In genomic region chr18:3985030-3985429, GRCh38 we compare ENCODE assay signal across 14 cellular contexts.
DNase-seq lines count a peak whose midpoint lies in the region; ATAC-seq, FAIRE-seq and TF ChIP-seq lines count a peak whose summit lies in the region.
"Had no signal": no experiment of that assay in that cellular context is flagged by ENCODE, and none has a peak within 500 bp of the region (broad histone marks: within the 10 kb centered on the region; RNA-seq: fewer than 3 reads in every experiment).

No MANE protein-coding gene starts in this region.

- H3K4me1 Mint-ChIP-seq in CD8-positive, alpha-beta memory T cell: peaks cover 13 to 26% (median 21%) of the 10 kb centered on the region in 3 donors
- peaks cover 21% of the 10 kb centered on the region for H3K4me1 Mint-ChIP-seq in WTC11

- no peak for TF ChIP-seq CTCF in A549 (IDR thresholded peaks at IDR 0.05)
- no peak for TF ChIP-seq CTCF in RWPE1 (conservative IDR thresholded peaks at IDR 0.05; ENCODE audit: low read depth)
- no peak for TF ChIP-seq CTCF in fibroblast of mammary gland (conservative IDR thresholded peaks at IDR 0.05; ENCODE audit: control insufficient read depth, insufficient read depth, low read depth, low read length)
- no peak for TF ChIP-seq CTCF in thyroid gland (IDR thresholded peaks at IDR 0.05)
- TF ChIP-seq CTCF in WTC11 (IDR thresholded peaks at IDR 0.05): no peak
- no peak for TF ChIP-seq CTCF in right atrium auricular region (IDR thresholded peaks at IDR 0.05)

- no peak for FAIRE-seq in A549 (lab: Jason Lieb, UNC)

- peaks cover 3 to 6% of the 10 kb centered on the region in 2 donors for H3K27me3 Mint-ChIP-seq in CD8-positive, alpha-beta memory T cell
- no peaks in the 10 kb centered on the region for H3K27me3 Mint-ChIP-seq in WTC11 (ENCODE audit: low read depth)
- H3K27me3 Mint-ChIP-seq: stimulated activated naive CD8-positive, alpha-beta T cell treated with anti-CD3 and anti-CD28 coated beads, Interleukin-15, Interleukin-2, amounts not matched to agents 100 ng/mL and 50 ng/mL, for 24 hours had no signal

- peak overlapping the region in 5 of 8 donors; percentile 6 to 88 (median 23) for H3K27ac Mint-ChIP-seq in CD8-positive, alpha-beta memory T cell
- H3K27ac Mint-ChIP-seq in WTC11: no peak overlapping the region; the same call in 1 of the 2 replicates
- H3K27ac Mint-ChIP-seq: stimulated activated naive CD8-positive, alpha-beta T cell treated with anti-CD3 and anti-CD28 coated beads, Interleukin-15, Interleukin-2, amounts not matched to agents 100 ng/mL and 50 ng/mL, for 24 hours had no signal

- H3K27me3 ChIP-seq in CD8-positive, alpha-beta memory T cell (ENCODE audit: insufficient read depth, low read length, poor library complexity, severe bottlenecking): no peaks in the 10 kb centered on the region
- H3K27me3 ChIP-seq in thyroid gland (no peaks in the 10 kb centered on the region), right atrium auricular region (no peaks in the 10 kb centered on the region)

- H3K9me3 ChIP-seq in A549 (peaks cover 3% of the 10 kb centered on the region; the same call in 1 of the 3 replicates), thyroid gland (no peaks in the 10 kb centered on the region), right atrium auricular region (no peaks in the 10 kb centered on the region)
- H3K9me3 ChIP-seq in CD8-positive, alpha-beta memory T cell (ENCODE audit: low read length): no peaks in the 10 kb centered on the region
- H3K9me3 ChIP-seq: HAP-1 had no signal

- peaks cover 0 to 3% (median 2%) of the 10 kb centered on the region in 5 donors for H3K9me3 Mint-ChIP-seq in CD8-positive, alpha-beta memory T cell
- peaks cover 3% of the 10 kb centered on the region; the same call in 1 of the 2 replicates for H3K9me3 Mint-ChIP-seq in WTC11
- H3K9me3 Mint-ChIP-seq: stimulated activated naive CD8-positive, alpha-beta T cell treated with anti-CD3 and anti-CD28 coated beads, Interleukin-15, Interleukin-2, amounts not matched to agents 100 ng/mL and 50 ng/mL, for 24 hours had no signal

- no peaks in the 10 kb centered on the region for H3K36me3 ChIP-seq in CD8-positive, alpha-beta memory T cell (ENCODE audit: insufficient read depth, low read length)
- no peaks in the 10 kb centered on the region for H3K36me3 ChIP-seq in thyroid gland
- H3K36me3 ChIP-seq in right atrium auricular region: no peaks in the 10 kb centered on the region
- H3K36me3 ChIP-seq: HAP-1 had no signal

- POLR2A ChIA-PET in A549 (lab: Yijun Ruan, JAX) (interaction anchor here (0.5 kb wide), 1 partner anchor 537 kb away, joined by 7 read pairs; no protein-coding TSS in a partner anchor), RWPE1 (lab: Yijun Ruan, JAX; ENCODE audit: low non-redundant PET) (no interaction called here), WTC11 (lab: Charles Lee) (no interaction called here)
- POLR2A ChIA-PET in CD8-positive, alpha-beta memory T cell (lab: Charles Lee): no interaction called here

- no peak for ATAC-seq in A549
- ATAC-seq in WTC11: no peak

- H3K4me1 ChIP-seq in A549: peaks cover 39% of the 10 kb centered on the region
- no peaks in the 10 kb centered on the region for H3K4me1 ChIP-seq in CD8-positive, alpha-beta memory T cell (ENCODE audit: insufficient read depth, low read length)
- H3K4me1 ChIP-seq in thyroid gland: no peaks in the 10 kb centered on the region
- no peaks in the 10 kb centered on the region for H3K4me1 ChIP-seq in right atrium auricular region

- DNase-seq in A549 (ENCODE audit: low read depth in 1 of 2, low spot score in 1 of 2): no peak
- no peak for DNase-seq in CD8-positive, alpha-beta memory T cell
- no peak for DNase-seq in RWPE1 (ENCODE audit: low spot score)
- DNase-seq in fibroblast of mammary gland (ENCODE audit: low read depth): peak; percentile 32
- DNase-seq in thyroid gland: no peak
- DNase-seq in WTC11 (ENCODE audit: low spot score): no peak
- DNase-seq in right atrium auricular region (ENCODE audit: low spot score): no peak
- DNase-seq in SIG-M5 treated with dmso at 0.1 percent for 504 hours (lab: John Stamatoyannopoulos, UW; ENCODE audit: unreplicated experiment): no peak
- DNase-seq: NCI-H345; stimulated activated CD4-positive, alpha-beta T cell treated with anti-CD3 and anti-CD28 coated beads, Interleukin-4, amount 100 ng/mL, for 1 hour had no signal

- intact Hi-C loops in thyroid gland (cut with DNase I): no loop called here

- CTCF ChIA-PET in A549 (lab: Yijun Ruan, JAX): interaction anchor here (0.6 to 3.7 kb wide), 5 partner anchors 10 to 721 kb away, joined by 3 to 29 read pairs (median 4); no protein-coding TSS in a partner anchor
- CTCF ChIA-PET in CD8-positive, alpha-beta memory T cell (lab: Charles Lee): interaction anchor here (4.1 kb wide), 1 partner anchor 10 kb away, joined by 16 read pairs; no protein-coding TSS in a partner anchor
- CTCF ChIA-PET in RWPE1 (lab: Yijun Ruan, JAX): interaction anchor here (1.6 to 2.7 kb wide), 2 partner anchors 10 to 214 kb away, joined by 4 to 9 read pairs; no protein-coding TSS in a partner anchor
- CTCF ChIA-PET in WTC11 (lab: Charles Lee): interaction anchor here (1.1 to 3.5 kb wide), 4 partner anchors 10 to 213 kb away, joined by 3 to 26 read pairs (median 6); no protein-coding TSS in a partner anchor

- no peak for TF ChIP-seq RAD21 in A549 (conservative IDR thresholded peaks at IDR 0.05 in 1 of 2, IDR thresholded peaks at IDR 0.05 in 1 of 2)

- H3K4me3 Mint-ChIP-seq in CD8-positive, alpha-beta memory T cell: peak overlapping the region in 6 of 7 donors; percentile 4 to 65 (median 54)
- no peak overlapping the region for H3K4me3 Mint-ChIP-seq in WTC11
- H3K4me3 Mint-ChIP-seq: brain; stimulated activated naive CD8-positive, alpha-beta T cell treated with anti-CD3 and anti-CD28 coated beads, Interleukin-15, Interleukin-2, amounts not matched to agents 100 ng/mL and 50 ng/mL, for 24 hours had no signal

- H3K4me2 ChIP-seq in A549: peak overlapping the region; percentile 54; the same call in 2 of the 3 replicates

- H3K4me3 ChIP-seq in A549 (no peak overlapping the region), fibroblast of mammary gland (ENCODE audit: control insufficient read depth, low read depth, low read length) (no peak overlapping the region), thyroid gland (replicated peaks in 1 of 3) (no peak overlapping the region), right atrium auricular region (no peak overlapping the region)
- no peak overlapping the region for H3K4me3 ChIP-seq in CD8-positive, alpha-beta memory T cell (ENCODE audit: low read length)
- H3K4me3 ChIP-seq: HAP-1 had no signal

- H3K27ac ChIP-seq in A549: peak overlapping the region; percentile 87 to 88
- H3K27ac ChIP-seq in CD8-positive, alpha-beta memory T cell (ENCODE audit: low read depth, low read length): no peak overlapping the region
- peak overlapping the region; percentile 71 for H3K27ac ChIP-seq in RWPE1
- H3K27ac ChIP-seq in thyroid gland: no peak overlapping the region
- no peak overlapping the region for H3K27ac ChIP-seq in right atrium auricular region
- H3K27ac ChIP-seq: C4-2B had no signal

- no peak for TF ChIP-seq EP300 in A549 (IDR thresholded peaks at IDR 0.05)

- TF ChIP-seq POLR2A in A549 (IDR thresholded peaks at IDR 0.05; ENCODE audit: low read length) (no peak), thyroid gland (IDR thresholded peaks at IDR 0.05) (no peak)

- H3K36me3 Mint-ChIP-seq in CD8-positive, alpha-beta memory T cell: peaks cover 0 to 3% (median 0%) of the 10 kb centered on the region in 3 donors
- H3K36me3 Mint-ChIP-seq in WTC11: peaks cover 2% of the 10 kb centered on the region

TF ChIP-seq in A549, 52 proteins besides CTCF, POLR2A, EP300 and RAD21 (continues in another document):
- TF ChIP-seq PBX3 (IDR thresholded peaks at IDR 0.05) (no peak), TFCP2L1 (CRISPR knock-in tag; IDR thresholded peaks at IDR 0.05) (no peak), BCL3 (IDR thresholded peaks at IDR 0.05) (no peak)

TF ChIP-seq in WTC11, 78 proteins besides CTCF, POLR2A, EP300 and RAD21 (continues in another document):
- no peak for TF ChIP-seq TP53 (CRISPR knock-in tag; IDR thresholded peaks at IDR 0.05)
- TF ChIP-seq ERG (CRISPR knock-in tag; IDR thresholded peaks at IDR 0.05): no peak
- TF ChIP-seq OVOL2 (CRISPR knock-in tag; IDR thresholded peaks at IDR 0.05; ENCODE audit: borderline replicate concordance): no peak
- no peak for TF ChIP-seq STAT6 (CRISPR knock-in tag; conservative IDR thresholded peaks at IDR 0.05; ENCODE audit: low read depth)
- TF ChIP-seq CBFB (CRISPR knock-in tag; IDR thresholded peaks at IDR 0.05; ENCODE audit: low read depth): no peak

Comparison
In these comparisons a context has a peak if more than half of its experiments do, and no peak if none do; other contexts are left out.
1. H3K27ac ChIP-seq: peak in A549 (2 of 2) and RWPE1 (single experiment); none in CD8-positive, alpha-beta memory T cell (single experiment), thyroid gland (0 of 3) and right atrium auricular region (0 of 2).